13 cellular contexts compared by ENCODE assay signal in genomic region chr6:50724381-50725124, GRCh38.
A peak's percentile ranks its signal among the peaks of the same experiment; 100 is the strongest.
DNase-seq lines count a peak whose midpoint lies in the region; ATAC-seq lines count a peak whose summit lies in the region.
"Had no signal": no experiment of that assay in that cellular context is flagged by ENCODE, and none has a peak within 500 bp of the region (broad histone marks: within the 10 kb centered on the region; RNA-seq: fewer than 3 reads in every experiment).

No MANE protein-coding gene starts in this region.

- no peaks in the 10 kb centered on the region for H3K9me3 ChIP-seq in iPS-18c (ENCODE audit: control insufficient read depth, insufficient read depth, low read length)

- peak; percentile 61 for ATAC-seq in GM18907 (IDR thresholded peaks at IDR 0.05; ENCODE audit: unreplicated experiment)
- no peak for ATAC-seq in HG02678 (IDR thresholded peaks at IDR 0.05; ENCODE audit: unreplicated experiment)

- DNase-seq in NCI-H1417 (lab: John Stamatoyannopoulos, UW) = peak; percentile 51 to 71 (median 55)
- DNase-seq in NCI-H1417 treated with DMSO at 0.1 percent for 48 hours (lab: John Stamatoyannopoulos, UW) = no peak
- DNase-seq in RPMI8226 = peak; percentile 4
- no peak for DNase-seq in activated CD4-positive, CD25-positive, alpha-beta regulatory T cell treated with anti-CD3 and anti-CD28 coated beads, Interleukin-2, amount 50 U/mL, for 72 hours
- DNase-seq in anterior cingulate cortex (lab: John Stamatoyannopoulos, UW) = no peak
- DNase-seq: activated T-cell treated with anti-CD3 and anti-CD28 coated beads, Interleukin-2, amount 50 U/mL, for 1 hour; Calu3; HFFc6; NCI-H146 had no signal

- H3K4me3 ChIP-seq in iPS-18c (ENCODE audit: insufficient read depth, low read depth, low read length) = peak overlapping the region; percentile 20; the same call in 1 of the 2 replicates
- H3K4me3 ChIP-seq: skin epidermis had no signal

Comparison
In these comparisons a context has a peak if more than half of its experiments do, and no peak if none do; other contexts are left out.
1. DNase-seq: peak in NCI-H1417 (3 of 3) and RPMI8226 (single experiment); none in NCI-H1417 treated with DMSO at 0.1 percent for 48 hours (single experiment), activated CD4-positive, CD25-positive, alpha-beta regulatory T cell treated with anti-CD3 and anti-CD28 coated beads, Interleukin-2, amount 50 U/mL, for 72 hours (single experiment) and anterior cingulate cortex (0 of 58).